9 cellular contexts compared by ENCODE assay signal in genomic region chr13:98839826-98840769, GRCh38.
A peak's percentile ranks its signal among the peaks of the same experiment; 100 is the strongest.
DNase-seq lines count a peak whose midpoint lies in the region; ATAC-seq, FAIRE-seq and TF ChIP-seq lines count a peak whose summit lies in the region.
"Had no signal": no experiment of that assay in that cellular context is flagged by ENCODE, and none has a peak within 500 bp of the region (broad histone marks: within the 10 kb centered on the region; RNA-seq: fewer than 3 reads in every experiment).

No MANE protein-coding gene starts in this region.

- ATAC-seq in GM23338 (peak; percentile 98), IMR-90 (ENCODE audit: low read depth) (peak; percentile 97)

- intact Hi-C loops in IMR-90 (cut with micrococcal nuclease): loop anchor here (1.0 to 10.0 kb wide), 5 partner anchors 193 to 985 kb away; partner anchors contain the start of gene STK24
- intact Hi-C loops in kidney (cut with DNase I): no loop called here

- H3K79me1 ChIP-seq in IMR-90 (ENCODE audit: low read depth in 1 of 2, low read length in 2 of 2): peaks cover 0 to 3% of the 10 kb centered on the region in 2 experiments; a peak in 1 of 4 replicates

- DNase-seq in NCI-H2196 (lab: John Stamatoyannopoulos, UW; ENCODE audit: unreplicated experiment) (peak; percentile 3), NCI-H2196 treated with DMSO at 0.1 percent for 48 hours (lab: John Stamatoyannopoulos, UW; ENCODE audit: unreplicated experiment) (no peak), GM23338 (ENCODE audit: low spot score) (peak; percentile 90), IMR-90 (peak; percentile 47), SK-N-SH (peak; percentile 72), brain microvascular endothelial cell (peak; percentile 54), kidney (peak; percentile 81)
- DNase-seq in stimulated activated CD4-positive, alpha-beta T cell treated with anti-CD3 and anti-CD28 coated beads, Interleukin-2, amount 100 ng/mL, for 4 hours (ENCODE audit: low read depth): peak; percentile 13

- CTCF ChIA-PET in IMR-90 (lab: Yijun Ruan, JAX): interaction anchor here (0.5 to 2.2 kb wide), 18 partner anchors 9 to 285 kb away, joined by 3 to 17 read pairs (median 4); partner anchors contain the start of gene DOCK9
- CTCF ChIA-PET in SK-N-SH (lab: Yijun Ruan, JAX): interaction anchor here (0.5 to 2.4 kb wide), 48 partner anchors 10 to 1147 kb away, joined by 3 to 25 read pairs (median 4); no protein-coding TSS in a partner anchor

- H3K14ac ChIP-seq in IMR-90 (replicated peaks; ENCODE audit: low read depth, low read length): no peak overlapping the region; the same call in 1 of the 2 replicates

- H3K9me3 Mint-ChIP-seq in GM23338: no peaks in the 10 kb centered on the region

- H3K27ac ChIP-seq in GM23338 (ENCODE audit: low read depth) (no peak overlapping the region), IMR-90 (ENCODE audit: insufficient read depth, low read length) (no peak overlapping the region), SK-N-SH (ENCODE audit: low read depth in 2 of 2, low read length in 1 of 2) (peak overlapping the region in 1 of 2 experiments; percentile 35; a peak in 1 of 4 replicates), brain microvascular endothelial cell (peak overlapping the region; percentile 24), kidney (ENCODE audit: low read depth in 2 of 2, low read length in 2 of 2) (no peak overlapping the region)

- TF ChIP-seq RAD21 in IMR-90 (IDR thresholded peaks at IDR 0.05; ENCODE audit: low read length): peak; percentile 64
- TF ChIP-seq RAD21 in SK-N-SH (IDR thresholded peaks at IDR 0.05; ENCODE audit: low read length): peak; percentile 66

- H3K9me1 ChIP-seq in IMR-90 (ENCODE audit: insufficient read depth, low read length): peaks cover 4% of the 10 kb centered on the region

- H3K27me3 ChIP-seq in GM23338 (ENCODE audit: insufficient read depth) (no peaks in the 10 kb centered on the region), IMR-90 (ENCODE audit: control insufficient read depth, insufficient read depth, low read length) (no peaks in the 10 kb centered on the region), SK-N-SH (ENCODE audit: insufficient read depth) (no peaks in the 10 kb centered on the region), brain microvascular endothelial cell (replicated peaks) (no peaks in the 10 kb centered on the region)

- H3K9me2 ChIP-seq in GM23338 (ENCODE audit: insufficient read depth): no peaks in the 10 kb centered on the region
- no peaks in the 10 kb centered on the region for H3K9me2 ChIP-seq in SK-N-SH

- POLR2A ChIA-PET in IMR-90 (lab: Charles Lee; ENCODE audit: unreplicated experiment) (no interaction called here), SK-N-SH (lab: Yijun Ruan, JAX) (interaction anchor here (0.9 kb wide), 1 partner anchor 11 kb away, joined by 3 read pairs; no protein-coding TSS in a partner anchor)

- no peaks in the 10 kb centered on the region for H3K27me3 Mint-ChIP-seq in GM23338 (ENCODE audit: insufficient read depth, low read depth, poor library complexity)

- no peak overlapping the region for H4K5ac ChIP-seq in IMR-90 (ENCODE audit: low read depth, low read length)

- H3K9me3 ChIP-seq in IMR-90 (ENCODE audit: control insufficient read depth, insufficient read depth, low read length) (no peaks in the 10 kb centered on the region), SK-N-SH (no peaks in the 10 kb centered on the region), kidney (ENCODE audit: control insufficient read depth in 1 of 2, low read length in 2 of 2) (no peaks in the 10 kb centered on the region)

- dilution Hi-C loops in IMR-90 (cut with HindIII; ENCODE audit: low sequenced_read_pairs, unreplicated experiment): no loop called here

- no peak overlapping the region for H2BK15ac ChIP-seq in IMR-90 (ENCODE audit: low read depth, low read length)

- no peak overlapping the region for H3K23ac ChIP-seq in IMR-90 (ENCODE audit: low read depth, low read length)

- no peak overlapping the region for H2BK5ac ChIP-seq in IMR-90 (ENCODE audit: low read depth, low read length, poor library complexity, severe bottlenecking)

- no peaks in the 10 kb centered on the region for H3K36me3 Mint-ChIP-seq in GM23338 (ENCODE audit: low read depth)

- H2AFZ ChIP-seq in GM23338 (no peak overlapping the region), IMR-90 (replicated peaks; ENCODE audit: low read length, poor library complexity) (peak overlapping the region; percentile 19), SK-N-SH (ENCODE audit: low read depth) (no peak overlapping the region)

- no peak overlapping the region for H3K9ac ChIP-seq in IMR-90 (ENCODE audit: low read depth, low read length)
- H3K9ac ChIP-seq in SK-N-SH: no peak overlapping the region
- no peak overlapping the region for H3K9ac ChIP-seq in kidney (ENCODE audit: low read length in 2 of 2)

- no peak overlapping the region for H3K4ac ChIP-seq in IMR-90 (ENCODE audit: low read depth, low read length)

- no peak overlapping the region for H2AK9ac ChIP-seq in IMR-90 (replicated peaks; ENCODE audit: low read depth, low read length, poor library complexity)

- H3K56ac ChIP-seq in IMR-90 (ENCODE audit: extremely low read depth, insufficient read depth, low read length): no peak overlapping the region

- no peak overlapping the region for H4K8ac ChIP-seq in IMR-90 (ENCODE audit: low read depth in 2 of 2, low read length in 2 of 2)

- no peaks in the 10 kb centered on the region for H3K36me3 ChIP-seq in GM23338 (ENCODE audit: insufficient read depth)
- H3K36me3 ChIP-seq in IMR-90 (ENCODE audit: control insufficient read depth, insufficient read depth, low read length): no peaks in the 10 kb centered on the region
- peaks cover 0 to 4% of the 10 kb centered on the region in 2 experiments for H3K36me3 ChIP-seq in SK-N-SH (replicated peaks in 1 of 2; ENCODE audit: control insufficient read depth in 1 of 2, insufficient read depth in 2 of 2, low read length in 1 of 2)
- H3K36me3 ChIP-seq in brain microvascular endothelial cell (replicated peaks): no peaks in the 10 kb centered on the region
- peaks cover 0 to 3% of the 10 kb centered on the region in 2 donors for H3K36me3 ChIP-seq in kidney (ENCODE audit: control insufficient read depth in 1 of 2, insufficient read depth in 2 of 2, low read length in 2 of 2)

- TF ChIP-seq CTCF in GM23338 (conservative IDR thresholded peaks at IDR 0.05; ENCODE audit: low read depth in 2 of 2): peak; percentile 83 to 85
- peak; percentile 72 for TF ChIP-seq CTCF in IMR-90 (conservative IDR thresholded peaks at IDR 0.05; ENCODE audit: low read depth, low read length)
- TF ChIP-seq CTCF in SK-N-SH (IDR thresholded peaks at IDR 0.05): peak; percentile 81
- peak; percentile 96 for TF ChIP-seq CTCF in brain microvascular endothelial cell (IDR thresholded peaks at IDR 0.05; ENCODE audit: low read depth, low read length, missing control alignments)
- peak; percentile 74 for TF ChIP-seq CTCF in kidney (IDR thresholded peaks at IDR 0.05; ENCODE audit: borderline replicate concordance, extremely low read depth, insufficient read depth)

- peaks cover 11% of the 10 kb centered on the region for H3K4me1 Mint-ChIP-seq in GM23338

- no TSS peak for BruUV-seq in IMR-90 (replicated peaks; lab: Mats Ljungman, UMichigan)

- peaks cover 4% of the 10 kb centered on the region; the same call in 1 of the 2 replicates for H3K4me1 ChIP-seq in GM23338 (ENCODE audit: insufficient read depth)
- H3K4me1 ChIP-seq in IMR-90 (ENCODE audit: control insufficient read depth, insufficient read depth, low read length): peaks cover 4% of the 10 kb centered on the region; the same call in 1 of the 2 replicates
- H3K4me1 ChIP-seq in SK-N-SH (ENCODE audit: control insufficient read depth in 1 of 2, insufficient read depth in 2 of 2, low read depth in 1 of 2, low read length in 1 of 2): peaks cover 6 to 20% of the 10 kb centered on the region in 2 experiments; a peak in 3 of 4 replicates
- H3K4me1 ChIP-seq in kidney (ENCODE audit: control insufficient read depth in 1 of 2, insufficient read depth in 1 of 2, low read depth in 1 of 2, low read length in 2 of 2): no peaks in the 10 kb centered on the region

- peak overlapping the region; percentile 74 for H3K27ac Mint-ChIP-seq in GM23338

- in situ Hi-C loops in IMR-90 (cut with MboI; ENCODE audit: low sequenced_read_pairs) (loop anchor here (10.0 to 25.0 kb wide), 3 partner anchors 385 to 978 kb away; partner anchors contain the start of gene FARP1), brain microvascular endothelial cell (cut with HindIII; ENCODE audit: low pct_ligation_motif_present, low sequenced_read_pairs) (no loop called here)

- peak overlapping the region; percentile 21; the same call in 1 of the 2 replicates for H2AK5ac ChIP-seq in IMR-90 (ENCODE audit: low read depth, low read length)

- TF ChIP-seq EP300 in SK-N-SH (IDR thresholded peaks at IDR 0.05; ENCODE audit: borderline replicate concordance in 1 of 2, low read depth in 1 of 2, low read length in 1 of 2): no peak

- no peak for FAIRE-seq in kidney (lab: Jason Lieb, UNC)
- FAIRE-seq: islet of Langerhans had no signal

- no peak overlapping the region for H3K18ac ChIP-seq in IMR-90 (ENCODE audit: low read depth, low read length)

- 6% methylated on average over 4 of the region's 14 CpGs; no CpG with 5 or more reads in 1 of the 2 experiments for WGBS in IMR-90 (ENCODE audit: extremely low coverage in 2 of 2, insufficient read length in 1 of 2), 2 experiments
- 43% methylated on average over 13 of the region's 14 CpGs for whole genome bisulfite sequencing in SK-N-SH (ENCODE audit: low lambda C conversion rate)

- H3K79me2 ChIP-seq in GM23338 (replicated peaks; ENCODE audit: insufficient read depth): no peaks in the 10 kb centered on the region
- H3K79me2 ChIP-seq in SK-N-SH (ENCODE audit: insufficient read depth): no peaks in the 10 kb centered on the region

- H4K20me1 ChIP-seq in GM23338 (replicated peaks; ENCODE audit: insufficient read depth) (no peaks in the 10 kb centered on the region), IMR-90 (ENCODE audit: insufficient read depth, low read length) (no peaks in the 10 kb centered on the region), SK-N-SH (ENCODE audit: insufficient read depth) (no peaks in the 10 kb centered on the region)

- H3F3A ChIP-seq in GM23338 (replicated peaks; ENCODE audit: low read depth): no peaks in the 10 kb centered on the region
- H3F3A ChIP-seq in SK-N-SH (replicated peaks; ENCODE audit: insufficient read depth): peaks cover 4% of the 10 kb centered on the region

- H3K4me3 Mint-ChIP-seq in GM23338: peak overlapping the region; percentile 22; the same call in 1 of the 3 replicates

- H3K4me3 ChIP-seq in GM23338 (no peak overlapping the region), IMR-90 (ENCODE audit: insufficient read depth, low read depth, low read length) (no peak overlapping the region), SK-N-SH (ENCODE audit: low read depth in 2 of 2, low read length in 1 of 2) (no peak overlapping the region; a peak in 1 of 4 replicates), brain microvascular endothelial cell (ENCODE audit: low read depth, low read length) (no peak overlapping the region), kidney (ENCODE audit: low read length in 2 of 2) (no peak overlapping the region)

- no peak for TF ChIP-seq POLR2A in IMR-90 (IDR thresholded peaks at IDR 0.05; ENCODE audit: low read depth, low read length)

- H2BK120ac ChIP-seq in IMR-90 (ENCODE audit: low read depth, low read length): no peak overlapping the region

- H3K4me2 ChIP-seq in GM23338 (no peak overlapping the region), IMR-90 (ENCODE audit: low read depth, low read length) (peak overlapping the region; percentile 46; the same call in 1 of the 2 replicates), SK-N-SH (no peak overlapping the region)

- H2BK20ac ChIP-seq in IMR-90 (ENCODE audit: low read depth, low read length): no peak overlapping the region

- no peak overlapping the region for H4K91ac ChIP-seq in IMR-90 (ENCODE audit: insufficient read depth, low read depth, low read length)
